ENCODE assay signal across 8 cellular contexts in the genomic region with DNA sequence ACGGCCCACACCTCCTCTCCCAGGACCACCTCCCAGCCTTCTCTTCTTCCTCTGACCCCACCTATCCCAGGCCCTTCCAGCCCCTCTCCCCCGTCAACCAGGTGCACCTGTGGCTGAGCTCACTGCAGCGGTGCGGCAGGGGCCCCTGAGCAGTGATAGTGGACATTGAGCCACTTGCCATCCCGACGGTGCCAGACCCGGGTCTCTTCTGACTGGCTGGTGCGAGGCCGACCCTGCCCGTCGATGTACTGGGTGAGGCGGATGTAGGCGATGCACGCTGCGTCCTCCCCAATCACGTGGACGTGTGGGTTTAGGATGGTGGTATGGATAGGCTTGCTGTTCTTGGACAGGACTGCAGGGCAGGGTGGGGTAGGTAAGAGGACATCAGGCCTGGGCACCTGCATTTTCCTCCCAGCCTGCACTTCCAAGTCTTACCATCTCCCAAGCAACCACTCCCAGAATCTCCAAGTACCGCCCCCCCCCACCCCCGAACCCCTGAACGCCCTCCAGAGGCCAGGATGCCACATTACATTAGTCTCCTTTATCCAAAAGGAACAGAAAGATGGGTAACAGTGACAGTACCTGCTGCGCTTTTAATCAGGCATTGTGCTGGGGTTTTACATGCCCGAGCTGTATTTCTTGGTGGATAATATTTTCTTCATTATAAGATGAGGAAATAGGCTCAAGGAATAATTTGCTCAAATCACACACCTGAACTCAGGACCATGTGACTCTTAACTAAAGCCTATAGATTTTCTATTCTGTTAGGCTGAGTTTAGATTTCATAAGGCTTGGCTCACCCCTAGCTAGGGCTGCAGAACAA. TPM values are rescaled to one million over a fixed set of nuclear protein-coding genes. Genes with fewer than 3 reads are reported as not detected.
DNase-seq lines count a peak whose midpoint lies in the region; ATAC-seq and TF ChIP-seq lines count a peak whose summit lies in the region.
"Had no signal": no experiment of that assay in that cellular context is flagged by ENCODE, and none has a peak within 500 bp of the region (broad histone marks: within the 10 kb centered on the region; RNA-seq: fewer than 3 reads in every experiment).

No MANE protein-coding gene starts in this region.

- intact Hi-C loops in mammary epithelial cell (cut with micrococcal nuclease) = no loop called here

- no peaks in the 10 kb centered on the region for H3K36me3 ChIP-seq in mammary epithelial cell (ENCODE audit: insufficient read depth, low read length)

- H3K36me3 Mint-ChIP-seq in osteocyte (ENCODE audit: unreplicated experiment) = peaks cover 11% of the 10 kb centered on the region

- H3K27me3 Mint-ChIP-seq in osteocyte (ENCODE audit: unreplicated experiment) = no peaks in the 10 kb centered on the region
- H3K27me3 Mint-ChIP-seq: activated naive CD4-positive, alpha-beta T cell treated with anti-CD3 and anti-CD28 coated beads, Interleukin-2, amount 50 U/mL, for 24 hours had no signal

- no peaks in the 10 kb centered on the region for H3K27me3 ChIP-seq in mammary epithelial cell (ENCODE audit: insufficient read depth, low read length)

- no peaks in the 10 kb centered on the region for H3K9me3 ChIP-seq in mammary epithelial cell (replicated peaks; ENCODE audit: insufficient read depth, low read length)

- H3K4me1 Mint-ChIP-seq in osteocyte (ENCODE audit: unreplicated experiment) = peaks cover 16% of the 10 kb centered on the region

- in situ Hi-C loops in mammary epithelial cell (cut with MboI; ENCODE audit: low sequenced_read_pairs in 2 of 2) = no loop called here

- H3K9ac ChIP-seq in mammary epithelial cell (ENCODE audit: insufficient read depth, low read length) = no peak overlapping the region

- ATAC-seq in HG03442 (IDR thresholded peaks at IDR 0.05; ENCODE audit: unreplicated experiment) = no peak
- no peak for ATAC-seq in GM18520 (IDR thresholded peaks at IDR 0.05; ENCODE audit: unreplicated experiment)

- dilution Hi-C loops in mammary epithelial cell (cut with HindIII; ENCODE audit: low sequenced_read_pairs) = no loop called here

- H3K4me3 ChIP-seq in mammary epithelial cell (replicated peaks in 1 of 3; ENCODE audit: insufficient read depth in 1 of 3, low read depth in 2 of 3, low read length in 3 of 3) = no peak overlapping the region

- no peak overlapping the region for H3K27ac Mint-ChIP-seq in osteocyte (ENCODE audit: unreplicated experiment)

- DNase-seq in GM03348 (ENCODE audit: low spot score) (peak; percentile 37), Kasumi-1 (lab: John Stamatoyannopoulos, UW) (peak; percentile 57 to 60), mammary epithelial cell (no peak), osteocyte (ENCODE audit: extremely low spot score, unreplicated experiment) (no peak), mucosa of gallbladder (ENCODE audit: low spot score) (no peak)

- H3K79me2 ChIP-seq in mammary epithelial cell (ENCODE audit: insufficient read depth, low read length) = peaks cover 3% of the 10 kb centered on the region

- no peak overlapping the region for H3K4me3 Mint-ChIP-seq in osteocyte (ENCODE audit: unreplicated experiment)
- H3K4me3 Mint-ChIP-seq: activated naive CD4-positive, alpha-beta T cell treated with anti-CD3 and anti-CD28 coated beads, Interleukin-2, amount 50 U/mL, for 24 hours had no signal

- BruUV-seq in mammary epithelial cell (replicated peaks; lab: Mats Ljungman, UMichigan) = no TSS peak

- WGBS in mammary epithelial cell (ENCODE audit: low coverage, missing lambda C conversion rate) = 82% methylated on average over 13 of the region's 22 CpGs

- H3K4me1 ChIP-seq in mammary epithelial cell (ENCODE audit: insufficient read depth, low read length) = peaks cover 16% of the 10 kb centered on the region

- no peaks in the 10 kb centered on the region for H4K20me1 ChIP-seq in mammary epithelial cell (ENCODE audit: insufficient read depth, low read length)

- no peak overlapping the region for H3K4me2 ChIP-seq in mammary epithelial cell (ENCODE audit: insufficient read depth, low read depth, low read length)

- peak; percentile 17 to 31 for TF ChIP-seq CTCF in mammary epithelial cell (conservative IDR thresholded peaks at IDR 0.05 in 1 of 2, IDR thresholded peaks at IDR 0.05 in 1 of 2; ENCODE audit: extremely low read depth in 1 of 2, insufficient read depth in 1 of 2, low read depth in 1 of 2, low read length in 2 of 2)
- TF ChIP-seq CTCF in osteocyte (IDR thresholded peaks at IDR 0.05) = peak; percentile 34

- CTCF ChIA-PET in mammary epithelial cell (lab: Charles Lee; ENCODE audit: low non-redundant PET) = interaction anchor here (0.7 kb wide), 2 partner anchors 16 to 275 kb away, joined by 3 read pairs; no protein-coding TSS in a partner anchor

- H3K27ac ChIP-seq in mammary epithelial cell (ENCODE audit: insufficient read depth, low read depth, low read length) = no peak overlapping the region

- no peak overlapping the region for H2AFZ ChIP-seq in mammary epithelial cell (ENCODE audit: low read depth, low read length)

- no peaks in the 10 kb centered on the region for H3K9me3 Mint-ChIP-seq in osteocyte (ENCODE audit: unreplicated experiment)
- H3K9me3 Mint-ChIP-seq: activated naive CD4-positive, alpha-beta T cell treated with anti-CD3 and anti-CD28 coated beads, Interleukin-2, amount 50 U/mL, for 24 hours had no signal

RNA-seq across cellular contexts. Expression of gene NDST2, which starts 3.7 kb away (rescaled TPM):
- total RNA-seq in mammary epithelial cell (10 to 100 TPM in 1 of 2 donors, 1 to 10 TPM in 1; 9.3 to 18.5 TPM), osteocyte (32.2 and 39.1 TPM in 2 replicates), mucosa of gallbladder (41.9 TPM)
- polyA plus RNA-seq in mammary epithelial cell = 10.8 TPM
- 6.7 TPM for polyA minus RNA-seq in mammary epithelial cell

RNA-seq across cellular contexts. Expression of gene ZSWIM8, which starts 29.7 kb away (rescaled TPM):
- total RNA-seq in mammary epithelial cell (10 to 100 TPM; 62.5 to 67.6 TPM), osteocyte (164 and 186 TPM in 2 replicates), mucosa of gallbladder (170 TPM)
- 54.3 TPM for polyA plus RNA-seq in mammary epithelial cell
- polyA minus RNA-seq in mammary epithelial cell = 61.7 TPM

RNA-seq across cellular contexts. Expression of gene CHCHD1, which starts 33.3 kb away (rescaled TPM):
- total RNA-seq in mammary epithelial cell (10 to 100 TPM; 11.7 to 24.7 TPM), osteocyte (19.9 and 22.3 TPM in 2 replicates), mucosa of gallbladder (28.0 TPM)
- 36.9 TPM for polyA plus RNA-seq in mammary epithelial cell
- polyA minus RNA-seq in mammary epithelial cell = 10.5 TPM

RNA-seq across cellular contexts. Expression of gene CAMK2G, which starts 59.2 kb away (rescaled TPM):
- total RNA-seq in mammary epithelial cell (10 to 100 TPM; 20.1 to 20.2 TPM), osteocyte (37.6 and 38.2 TPM in 2 replicates), mucosa of gallbladder (43.7 TPM)
- 23.0 TPM for polyA plus RNA-seq in mammary epithelial cell
- polyA minus RNA-seq in mammary epithelial cell = 18.3 TPM

Comparison
In these comparisons a context has a peak if more than half of its experiments do, and no peak if none do; other contexts are left out.
1. DNase-seq: peak in GM03348 (single experiment) and Kasumi-1 (2 of 2); none in mammary epithelial cell (single experiment), osteocyte (single experiment) and mucosa of gallbladder (single experiment).